ENCODE assay signal across 8 cellular contexts in the genomic region with DNA sequence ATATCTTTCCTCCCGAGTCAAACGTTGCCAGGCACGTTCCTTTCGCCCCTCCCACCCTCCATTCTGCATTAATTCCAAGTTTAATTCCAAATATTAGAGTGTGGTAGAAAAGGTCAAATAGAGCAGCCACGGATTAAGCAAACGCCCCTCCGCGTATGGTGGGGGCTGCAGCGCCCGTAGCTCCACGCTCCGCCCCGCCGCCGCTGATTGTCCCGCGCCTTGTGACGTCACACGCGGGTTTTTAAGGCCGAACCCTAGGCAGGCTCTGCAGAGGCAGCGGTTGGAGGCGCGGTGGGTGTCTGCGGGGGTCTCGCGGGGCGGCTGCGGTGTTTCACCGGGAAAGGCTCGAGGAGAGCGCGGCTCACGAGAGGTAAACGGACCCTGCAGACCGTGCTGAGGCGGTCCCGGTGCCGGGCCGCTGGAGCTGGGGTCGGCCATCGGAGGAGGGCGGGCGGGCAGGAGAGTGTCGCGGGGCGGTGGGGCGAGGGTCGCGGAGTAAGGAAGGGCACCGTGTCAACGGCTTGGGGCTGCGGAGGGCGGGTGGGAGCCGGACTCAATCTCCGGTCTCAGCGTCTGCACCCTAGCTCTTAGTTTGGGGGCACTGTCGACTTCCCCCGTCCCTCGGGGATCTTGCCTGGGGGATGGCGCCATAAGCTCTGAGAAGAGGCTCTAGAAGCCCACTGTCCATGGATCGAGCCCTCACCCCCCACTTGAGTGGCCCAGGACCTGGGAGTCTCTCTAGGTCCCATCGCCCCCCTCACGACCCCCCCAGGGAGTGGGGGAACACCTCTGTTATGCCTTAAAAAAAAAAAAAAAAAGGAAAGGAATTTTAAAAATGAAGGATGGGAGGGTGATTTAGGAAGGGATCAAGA. TPM values are rescaled to one million over a fixed set of nuclear protein-coding genes. Genes with fewer than 3 reads are reported as not detected.
DNase-seq lines count a peak whose midpoint lies in the region; ATAC-seq and TF ChIP-seq lines count a peak whose summit lies in the region.

A gene with protein sequence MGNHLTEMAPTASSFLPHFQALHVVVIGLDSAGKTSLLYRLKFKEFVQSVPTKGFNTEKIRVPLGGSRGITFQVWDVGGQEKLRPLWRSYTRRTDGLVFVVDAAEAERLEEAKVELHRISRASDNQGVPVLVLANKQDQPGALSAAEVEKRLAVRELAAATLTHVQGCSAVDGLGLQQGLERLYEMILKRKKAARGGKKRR (plus strand): TSS at position 270 of the 872 bp plus-strand sequence. CDS start 740 bp downstream, outside the sequence.

- H3F3A ChIP-seq in SU-DHL-6 (ENCODE audit: insufficient read depth) = no peaks in the 10 kb centered on the region

- H3K27ac Mint-ChIP-seq in activated naive CD8-positive, alpha-beta T cell treated with anti-CD3 and anti-CD28 coated beads, Interleukin-2, amount 10 ng/mL, durations not matched to agents 7 days and 5 days = peak within 1 kb of the TSS; percentile 93

- peaks cover 2% of the 10 kb centered on the region for H3K27me3 Mint-ChIP-seq in activated naive CD8-positive, alpha-beta T cell treated with anti-CD3 and anti-CD28 coated beads, Interleukin-2, amount 10 ng/mL, durations not matched to agents 7 days and 5 days

- peak within 1 kb of the TSS; percentile 92 for H3K4me3 Mint-ChIP-seq in activated naive CD8-positive, alpha-beta T cell treated with anti-CD3 and anti-CD28 coated beads, Interleukin-2, amount 10 ng/mL, durations not matched to agents 7 days and 5 days

- ATAC-seq in GM18498 (IDR thresholded peaks at IDR 0.05; ENCODE audit: unreplicated experiment) = peak; percentile 65
- ATAC-seq in activated naive CD8-positive, alpha-beta T cell treated with anti-CD3 and anti-CD28 coated beads, Interleukin-2, amount 10 ng/mL, durations not matched to agents 7 days and 5 days (ENCODE audit: low read depth) = peak; percentile 78
- peak; percentile 61 for ATAC-seq in thoracic aorta (ENCODE audit: insufficient number of reproducible peaks, low FRiP score, low read depth)
- ATAC-seq in GM19455 (IDR thresholded peaks at IDR 0.05; ENCODE audit: unreplicated experiment) = no peak

- peak; percentile 84 for DNase-seq in NB4 (ENCODE audit: low read depth)
- DNase-seq in activated naive CD8-positive, alpha-beta T cell treated with anti-CD3 and anti-CD28 coated beads, Interleukin-2, amount 10 ng/mL, durations not matched to agents 7 days and 5 days = peak; percentile 87
- DNase-seq in head of caudate nucleus = peak; percentile 89 to 97 (median 95)
- peak; percentile 88 to 94 (median 92) for DNase-seq in ovary
- peak; percentile 65 for DNase-seq in thoracic aorta (ENCODE audit: low spot score)

- H3K4me1 ChIP-seq in ovary (ENCODE audit: insufficient read depth) = peaks cover 16% of the 10 kb centered on the region
- peaks cover 22 to 38% of the 10 kb centered on the region in 2 donors for H3K4me1 ChIP-seq in thoracic aorta (ENCODE audit: control insufficient read depth in 1 of 2, low read depth in 2 of 2)

- H3K27me3 ChIP-seq in SU-DHL-6 (ENCODE audit: low read length) (no peaks in the 10 kb centered on the region), ovary (no peaks in the 10 kb centered on the region), thoracic aorta (replicated peaks; ENCODE audit: insufficient read depth) (no peaks in the 10 kb centered on the region)

- no peaks in the 10 kb centered on the region for H3K9me3 Mint-ChIP-seq in activated naive CD8-positive, alpha-beta T cell treated with anti-CD3 and anti-CD28 coated beads, Interleukin-2, amount 10 ng/mL, durations not matched to agents 7 days and 5 days

- H3K36me3 Mint-ChIP-seq in activated naive CD8-positive, alpha-beta T cell treated with anti-CD3 and anti-CD28 coated beads, Interleukin-2, amount 10 ng/mL, durations not matched to agents 7 days and 5 days = no peaks in the 10 kb centered on the region

- H3K4me1 Mint-ChIP-seq in activated naive CD8-positive, alpha-beta T cell treated with anti-CD3 and anti-CD28 coated beads, Interleukin-2, amount 10 ng/mL, durations not matched to agents 7 days and 5 days = peaks cover 11% of the 10 kb centered on the region

- TF ChIP-seq POLR2A in NB4 (IDR thresholded peaks at IDR 0.05; ENCODE audit: extremely low read depth, insufficient read length) (peak; percentile 36), ovary (IDR thresholded peaks at IDR 0.05) (peak; percentile 80)

- no peaks in the 10 kb centered on the region for H4K20me1 ChIP-seq in SU-DHL-6 (ENCODE audit: low read depth, low read length)

- no peaks in the 10 kb centered on the region for H3K79me2 ChIP-seq in SU-DHL-6 (ENCODE audit: insufficient read depth, low read length)

- no peak for TF ChIP-seq EP300 in ovary (IDR thresholded peaks at IDR 0.05)

- H3K9me3 ChIP-seq in SU-DHL-6 (ENCODE audit: insufficient read depth, low read length) (no peaks in the 10 kb centered on the region), ovary (no peaks in the 10 kb centered on the region), thoracic aorta (no peaks in the 10 kb centered on the region)

- no peak within 1 kb of the TSS for H3K27ac ChIP-seq in SU-DHL-6 (ENCODE audit: low read depth, low read length)
- H3K27ac ChIP-seq in ovary = peak within 1 kb of the TSS; percentile 46 to 51
- H3K27ac ChIP-seq in thoracic aorta = peak within 1 kb of the TSS; percentile 79 to 83

- H3K4me3 ChIP-seq in NB4 (ENCODE audit: low read depth, low read length) = peak within 1 kb of the TSS; percentile 69
- peak within 1 kb of the TSS; percentile 40 for H3K4me3 ChIP-seq in SU-DHL-6 (ENCODE audit: insufficient read depth, low read length, poor library complexity, severe bottlenecking)
- H3K4me3 ChIP-seq in ovary = peak within 1 kb of the TSS; percentile 87
- peak within 1 kb of the TSS; percentile 95 for H3K4me3 ChIP-seq in thoracic aorta

- no peak for TF ChIP-seq CTCF in NB4 (IDR thresholded peaks at IDR 0.05; ENCODE audit: low read depth, low read length)
- no peak for TF ChIP-seq CTCF in SU-DHL-6 (IDR thresholded peaks at IDR 0.05; ENCODE audit: insufficient read depth, low read length, poor library complexity, severe bottlenecking)
- TF ChIP-seq CTCF in ovary (IDR thresholded peaks at IDR 0.05) = peak in 1 of 3 donors; percentile 23
- TF ChIP-seq CTCF in thoracic aorta (IDR thresholded peaks at IDR 0.05) = no peak

- H3K9ac ChIP-seq in SU-DHL-6 (ENCODE audit: low read length) = peak within 1 kb of the TSS; percentile 41

- 0 to 1% (median 1%) methylated on average over 49 to 64 of the region's 64 CpGs for WGBS in ovary, 3 donors

- H3K4me2 ChIP-seq in SU-DHL-6 (ENCODE audit: low read depth, low read length, poor library complexity, severe bottlenecking) = peak within 1 kb of the TSS; percentile 55

- H3K9me2 ChIP-seq in SU-DHL-6 (replicated peaks; ENCODE audit: insufficient read depth, low read length) = no peaks in the 10 kb centered on the region

- H2AFZ ChIP-seq in SU-DHL-6 (ENCODE audit: low read depth, low read length, severe bottlenecking) = peak within 1 kb of the TSS; percentile 83

- POLR2A ChIA-PET in activated naive CD8-positive, alpha-beta T cell treated with anti-CD3 and anti-CD28 coated beads, Interleukin-2, amount 10 ng/mL, durations not matched to agents 7 days and 5 days (lab: Charles Lee) = interaction anchor here (0.6 to 10.6 kb wide), 9 partner anchors 8 to 1064 kb away, joined by 3 to 168 read pairs (median 9); a partner anchor contains a TSS

- H3K36me3 ChIP-seq in SU-DHL-6 (ENCODE audit: low read length) (no peaks in the 10 kb centered on the region), ovary (no peaks in the 10 kb centered on the region), thoracic aorta (no peaks in the 10 kb centered on the region)

- intact Hi-C loops in head of caudate nucleus (cut with DNase I) = no loop called here
- intact Hi-C loops in ovary (cut with DNase I) = no loop called here

RNA-seq across cellular contexts. Expression of the gene that starts here (rescaled TPM):
- 1 to 10 TPM; 2.2 to 2.4 TPM for total RNA-seq in activated naive CD8-positive, alpha-beta T cell treated with anti-CD3 and anti-CD28 coated beads, Interleukin-2, amount 10 ng/mL, durations not matched to agents 7 days and 5 days
- total RNA-seq in ovary (10 to 100 TPM in 6 of 7 donors, 1 to 10 TPM in 1; 6.2 to 34.1 (median 18.9) TPM), thoracic aorta (10 to 100 TPM in 1 of 2 donors, 1 to 10 TPM in 1; 3.5 to 21.0 TPM)
- polyA plus RNA-seq in ovary = 10 to 100 TPM; 17.5 to 19.0 TPM

Comparison
In these comparisons a context has a peak if more than half of its experiments do, and no peak if none do; other contexts are left out.
1. H3K4me3 ChIP-seq: peak in every context shown above with its lines; median percentile 95 in thoracic aorta; 87 in ovary; 69 in NB4; 40 in SU-DHL-6.